Comparison of ENCODE assay signal across 16 cellular contexts in genomic region chr20:63958471-63958870, GRCh38. TPM values are rescaled to one million over a fixed set of nuclear protein-coding genes. Genes with fewer than 3 reads are reported as not detected.
DNase-seq lines count a peak whose midpoint lies in the region; ATAC-seq and TF ChIP-seq lines count a peak whose summit lies in the region.
"Had no signal": no experiment of that assay in that cellular context is flagged by ENCODE, and none has a peak within 500 bp of the region (broad histone marks: within the 10 kb centered on the region; RNA-seq: fewer than 3 reads in every experiment).

No MANE protein-coding gene starts in this region.

- CTCF ChIA-PET in A673 (lab: Charles Lee) = no interaction called here

- BruUV-seq in A673 (replicated peaks; lab: Mats Ljungman, UMichigan) = no TSS peak

- no peak for ATAC-seq in T-helper 17 cell
- ATAC-seq in HG03565 (IDR thresholded peaks at IDR 0.05; ENCODE audit: unreplicated experiment) = no peak
- ATAC-seq: effector memory CD8-positive, alpha-beta T cell; naive thymus-derived CD4-positive, alpha-beta T cell had no signal

- no peak overlapping the region for H3K4me3 ChIP-seq in A673 (ENCODE audit: low read depth, low read length, poor library complexity, severe bottlenecking)
- H3K4me3 ChIP-seq: heart right ventricle, skin epidermis had no signal

- H3K4me1 Mint-ChIP-seq in T-helper 17 cell (peaks cover 16% of the 10 kb centered on the region), glutamatergic neuron (ENCODE audit: low read depth, unreplicated experiment) (peaks cover 7% of the 10 kb centered on the region), osteocyte (ENCODE audit: unreplicated experiment) (peaks cover 32% of the 10 kb centered on the region)

- no peak for DNase-seq in A673 (ENCODE audit: low spot score)
- peak; percentile 28 for DNase-seq in ELF-1 (ENCODE audit: low read depth, low spot score)
- no peak for DNase-seq in T-helper 17 cell
- no peak for DNase-seq in glutamatergic neuron
- no peak for DNase-seq in osteocyte (ENCODE audit: extremely low spot score, unreplicated experiment)
- DNase-seq in NCI-H524 (lab: John Stamatoyannopoulos, UW) = no peak
- no peak for DNase-seq in NCI-H226
- DNase-seq: cerebellar nuclear complex; effector memory CD8-positive, alpha-beta T cell; heart right ventricle; HFFc6; stimulated activated CD4-positive, alpha-beta T cell treated with anti-CD3 and anti-CD28 coated beads, Interleukin-2, amount 100 ng/mL, for 48 hours had no signal

- peak overlapping the region; percentile 10 for H3K27ac ChIP-seq in A673 (ENCODE audit: low read depth, low read length, poor library complexity, severe bottlenecking)

- no peaks in the 10 kb centered on the region for H3K9me3 Mint-ChIP-seq in glutamatergic neuron (ENCODE audit: unreplicated experiment)
- no peaks in the 10 kb centered on the region for H3K9me3 Mint-ChIP-seq in osteocyte (ENCODE audit: unreplicated experiment)
- H3K9me3 Mint-ChIP-seq: effector memory CD8-positive, alpha-beta T cell; HFFc6 had no signal

- no peaks in the 10 kb centered on the region for H3K9me3 ChIP-seq in A673 (ENCODE audit: low read depth, low read length, poor library complexity, severe bottlenecking)
- no peaks in the 10 kb centered on the region for H3K9me3 ChIP-seq in T-helper 17 cell (ENCODE audit: control insufficient read depth, low read length, poor library complexity, severe bottlenecking)
- H3K9me3 ChIP-seq: heart right ventricle had no signal

- H3K27me3 ChIP-seq in A673 (replicated peaks; ENCODE audit: insufficient read depth, low read depth, low read length, poor library complexity) = no peaks in the 10 kb centered on the region
- H3K27me3 ChIP-seq: heart right ventricle had no signal

- H3K27me3 Mint-ChIP-seq in T-helper 17 cell = no peaks in the 10 kb centered on the region
- H3K27me3 Mint-ChIP-seq in glutamatergic neuron (ENCODE audit: unreplicated experiment) = peaks cover 1% of the 10 kb centered on the region
- H3K27me3 Mint-ChIP-seq in osteocyte (ENCODE audit: unreplicated experiment) = no peaks in the 10 kb centered on the region
- H3K27me3 Mint-ChIP-seq: effector memory CD8-positive, alpha-beta T cell; naive thymus-derived CD4-positive, alpha-beta T cell had no signal

- intact Hi-C loops in A673 (cut with micrococcal nuclease; ENCODE audit: unreplicated experiment) = no loop called here

- POLR2A ChIA-PET in A673 (lab: Charles Lee; ENCODE audit: low non-redundant PET) = no interaction called here

- peaks cover 18% of the 10 kb centered on the region for H3K36me3 ChIP-seq in A673 (ENCODE audit: insufficient read depth, low read length, poor library complexity, severe bottlenecking)

- no peak for TF ChIP-seq CTCF in A673 (conservative IDR thresholded peaks at IDR 0.05; ENCODE audit: low read depth, low read length)
- no peak for TF ChIP-seq CTCF in glutamatergic neuron (IDR thresholded peaks at IDR 0.05; ENCODE audit: partially characterized antibody, unreplicated experiment)
- TF ChIP-seq CTCF in osteocyte (IDR thresholded peaks at IDR 0.05) = no peak

- no peaks in the 10 kb centered on the region for H3K36me3 Mint-ChIP-seq in T-helper 17 cell (ENCODE audit: low read depth)
- no peaks in the 10 kb centered on the region for H3K36me3 Mint-ChIP-seq in glutamatergic neuron (ENCODE audit: unreplicated experiment)
- H3K36me3 Mint-ChIP-seq in osteocyte (ENCODE audit: unreplicated experiment) = peaks cover 11% of the 10 kb centered on the region

- H3K27ac Mint-ChIP-seq in T-helper 17 cell = no peak overlapping the region
- peak overlapping the region; percentile 64 for H3K27ac Mint-ChIP-seq in glutamatergic neuron (ENCODE audit: unreplicated experiment)
- H3K27ac Mint-ChIP-seq in osteocyte (ENCODE audit: unreplicated experiment) = no peak overlapping the region

- peaks cover 12% of the 10 kb centered on the region for H3K4me1 ChIP-seq in A673 (ENCODE audit: insufficient read depth, low read length, poor library complexity, severe bottlenecking)

- H3K4me3 Mint-ChIP-seq in T-helper 17 cell = peak overlapping the region; percentile 72
- H3K4me3 Mint-ChIP-seq in glutamatergic neuron (ENCODE audit: unreplicated experiment) = no peak overlapping the region
- no peak overlapping the region for H3K4me3 Mint-ChIP-seq in osteocyte (ENCODE audit: unreplicated experiment)
- H3K4me3 Mint-ChIP-seq: HFFc6 had no signal

RNA-seq across cellular contexts. Expression of gene UCKL1, which starts 2.3 kb away (rescaled TPM):
- total RNA-seq in A673 (2021) (48.1 and 53.3 TPM in 2 replicates), T-helper 17 cell (10 to 100 TPM; 41.6 to 42.5 TPM), glutamatergic neuron (ENCODE audit: unreplicated experiment) (130 TPM), osteocyte (35.5 and 35.9 TPM in 2 replicates)

RNA-seq across cellular contexts. Expression of gene ZNF512B, which starts 11.3 kb away (rescaled TPM):
- total RNA-seq in A673 (2021) (28.9 and 30.8 TPM in 2 replicates), T-helper 17 cell (10 to 100 TPM; 17.9 to 18.8 TPM), glutamatergic neuron (ENCODE audit: unreplicated experiment) (32.2 TPM), osteocyte (39.7 and 40.9 TPM in 2 replicates)

RNA-seq across cellular contexts. Expression of gene SAMD10, which starts 21.0 kb away (rescaled TPM):
- 6.3 and 7.2 TPM in 2 replicates for total RNA-seq in A673 (2021)
- 10 to 100 TPM; 17.2 to 20.2 TPM for total RNA-seq in T-helper 17 cell
- 3.1 TPM for total RNA-seq in glutamatergic neuron (ENCODE audit: unreplicated experiment)
- 3.5 and 3.7 TPM in 2 replicates for total RNA-seq in osteocyte
- total RNA-seq: SK-MEL-5 had no signal

RNA-seq across cellular contexts. Expression of gene PRPF6, which starts 22.5 kb away (rescaled TPM):
- total RNA-seq in A673 (2021) (86.3 and 93.2 TPM in 2 replicates), T-helper 17 cell (10 to 100 TPM; 63.8 to 64.9 TPM), glutamatergic neuron (ENCODE audit: unreplicated experiment) (60.9 TPM), osteocyte (68.3 and 71.9 TPM in 2 replicates)
